22 cellular contexts compared by ENCODE assay signal in the genomic region with DNA sequence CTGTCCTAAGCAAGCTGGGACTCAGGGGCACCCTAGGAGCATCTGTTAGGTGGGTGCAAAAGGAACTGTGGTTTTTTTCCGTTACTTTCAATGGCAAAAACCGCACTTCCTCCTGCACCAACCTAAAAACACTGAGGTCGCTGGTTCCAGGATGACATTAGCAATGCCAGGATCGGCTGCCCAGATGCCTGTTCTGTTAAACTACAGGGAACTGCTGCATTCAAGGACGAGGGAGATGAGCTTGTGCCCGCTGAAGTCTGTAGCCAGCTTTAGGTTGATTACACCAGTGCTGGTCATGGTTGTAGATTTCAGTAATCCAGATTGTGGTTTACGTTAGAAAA.
"Had no signal": no experiment of that assay in that cellular context is flagged by ENCODE, and none has a peak within 500 bp of the region (broad histone marks: within the 10 kb centered on the region; RNA-seq: fewer than 3 reads in every experiment).

No MANE protein-coding gene starts in this region.

- H3K4me3 ChIP-seq: dorsolateral prefrontal cortex, hepatocyte, lung, smooth muscle cell, thoracic aorta, upper lobe of left lung had no signal

- H3K4me2 ChIP-seq: hepatocyte, smooth muscle cell had no signal

- H3K4me1 ChIP-seq: upper lobe of left lung had no signal

- H3K27me3 ChIP-seq: brain microvascular endothelial cell, hepatocyte, upper lobe of left lung had no signal

- H3K36me3 Mint-ChIP-seq: mesothelial cell of epicardium; stimulated activated naive B cell treated with anti-CD40 and anti-IgM and Interleukin-4, amounts not matched to agents 10 μg/mL and 1 μg/mL and 100 μg/mL, for 72 hours; WTC11 had no signal

- H3K27ac Mint-ChIP-seq: activated CD4-positive, alpha-beta memory T cell treated with anti-CD3 and anti-CD28 coated beads, Interleukin-2, amount 10 ng/mL, durations not matched to agents 7 days and 5 days; activated CD4-positive, alpha-beta T cell treated with anti-CD3 and anti-CD28 coated beads for 36 hours; activated T-helper 17 cell treated with anti-CD3 and anti-CD28 coated beads, Interleukin-2, amount 50 U/mL, for 72 hours; mesothelial cell of epicardium; stimulated activated naive B cell treated with anti-CD40 and anti-IgM and Interleukin-4, amounts not matched to agents 10 μg/mL and 1 μg/mL and 100 μg/mL, for 72 hours; WTC11 had no signal

- H3K36me3 ChIP-seq: brain microvascular endothelial cell, thoracic aorta, upper lobe of left lung had no signal

- ATAC-seq: activated CD4-positive, alpha-beta T cell treated with anti-CD3 and anti-CD28 coated beads for 36 hours; activated T-helper 17 cell treated with anti-CD3 and anti-CD28 coated beads, Interleukin-2, amount 50 U/mL, for 72 hours; left lobe of liver; sciatic nerve; stimulated activated naive B cell treated with anti-CD40 and anti-IgM and Interleukin-4, amounts not matched to agents 10 μg/mL and 1 μg/mL and 100 μg/mL, for 72 hours; WTC11 had no signal

- H2AFZ ChIP-seq: hepatocyte had no signal

- DNase-seq: activated CD4-positive, alpha-beta memory T cell treated with anti-CD3 and anti-CD28 coated beads, Interleukin-2, amount 10 ng/mL, durations not matched to agents 7 days and 5 days; activated CD4-positive, alpha-beta T cell treated with anti-CD3 and anti-CD28 coated beads for 36 hours; activated naive CD4-positive, alpha-beta T cell; activated T-cell treated with anti-CD3 and anti-CD28 coated beads, Interleukin-2, amount 50 U/mL, for 1 hour; brain microvascular endothelial cell; central memory CD4-positive, alpha-beta T cell; dorsolateral prefrontal cortex; foreskin fibroblast; nucleus accumbens; stimulated activated naive B cell treated with anti-CD40 and anti-IgM and Interleukin-4, amounts not matched to agents 10 μg/mL and 1 μg/mL and 100 μg/mL, for 72 hours; upper lobe of left lung had no signal

- H3K27ac ChIP-seq: brain microvascular endothelial cell, dorsolateral prefrontal cortex, epithelial cell of prostate, hepatocyte, thoracic aorta, upper lobe of left lung had no signal

- H3K79me2 ChIP-seq: hepatocyte had no signal

- H3K4me1 Mint-ChIP-seq: activated CD4-positive, alpha-beta memory T cell treated with anti-CD3 and anti-CD28 coated beads, Interleukin-2, amount 10 ng/mL, durations not matched to agents 7 days and 5 days; activated CD4-positive, alpha-beta T cell treated with anti-CD3 and anti-CD28 coated beads for 36 hours; activated T-helper 17 cell treated with anti-CD3 and anti-CD28 coated beads, Interleukin-2, amount 50 U/mL, for 72 hours had no signal

- H3K4me3 Mint-ChIP-seq: activated CD4-positive, alpha-beta memory T cell treated with anti-CD3 and anti-CD28 coated beads, Interleukin-2, amount 10 ng/mL, durations not matched to agents 7 days and 5 days; activated CD4-positive, alpha-beta T cell treated with anti-CD3 and anti-CD28 coated beads for 36 hours; activated T-helper 17 cell treated with anti-CD3 and anti-CD28 coated beads, Interleukin-2, amount 50 U/mL, for 72 hours; mesothelial cell of epicardium; nephron; stimulated activated naive B cell treated with anti-CD40 and anti-IgM and Interleukin-4, amounts not matched to agents 10 μg/mL and 1 μg/mL and 100 μg/mL, for 72 hours; WTC11 had no signal

- H3K9me3 Mint-ChIP-seq: activated T-helper 17 cell treated with anti-CD3 and anti-CD28 coated beads, Interleukin-2, amount 50 U/mL, for 72 hours; mesothelial cell of epicardium; nephron had no signal

- H3K9me3 ChIP-seq: thoracic aorta, upper lobe of left lung had no signal
